8 cellular contexts compared by ENCODE assay signal in genomic region chr15:63234479-63234878, GRCh38. TPM values are rescaled to one million over a fixed set of nuclear protein-coding genes. Genes with fewer than 3 reads are reported as not detected.
DNase-seq lines count a peak whose midpoint lies in the region; ATAC-seq, FAIRE-seq and TF ChIP-seq lines count a peak whose summit lies in the region.

No MANE protein-coding gene starts in this region.

- no peaks in the 10 kb centered on the region for H3K27me3 Mint-ChIP-seq in stimulated activated naive CD8-positive, alpha-beta T cell treated with anti-CD3 and anti-CD28 coated beads, Interleukin-15, amount 100 ng/mL, for 72 hours

- H3K79me2 ChIP-seq in K562 (ENCODE audit: control insufficient read depth, insufficient read depth, low read length) (peaks cover 63% of the 10 kb centered on the region), HepG2 (ENCODE audit: insufficient read depth, low read length) (no peaks in the 10 kb centered on the region)

- no peaks in the 10 kb centered on the region for H3K9me1 ChIP-seq in K562 (ENCODE audit: control insufficient read depth, insufficient read depth, low read length)

- WGBS in K562 (ENCODE audit: insufficient coverage, low coverage, missing lambda C conversion rate): 73% methylated on average over 5 of the region's 5 CpGs
- WGBS in HepG2 (ENCODE audit: low lambda C conversion rate): 83% methylated on average over 5 of the region's 5 CpGs

- BruUV-seq in K562 (replicated peaks; lab: Mats Ljungman, UMichigan) (no TSS peak), HepG2 (replicated peaks; lab: Mats Ljungman, UMichigan) (no TSS peak)

- H3K4me3 Mint-ChIP-seq in stimulated activated naive CD8-positive, alpha-beta T cell treated with anti-CD3 and anti-CD28 coated beads, Interleukin-15, amount 100 ng/mL, for 72 hours: peak overlapping the region in 1 of 2 donors; percentile 24

- TF ChIP-seq EP300 in K562 (IDR thresholded peaks at IDR 0.05; ENCODE audit: low read length): no peak
- no peak for TF ChIP-seq EP300 in HepG2 (IDR thresholded peaks at IDR 0.05; ENCODE audit: low read depth in 2 of 2, low read length in 2 of 2)
- no peak for TF ChIP-seq EP300 in HepG2 (CRISPR knock-in tag; IDR thresholded peaks at IDR 0.05; ENCODE audit: borderline replicate concordance)

- peaks cover 90% of the 10 kb centered on the region for H3K4me1 Mint-ChIP-seq in stimulated activated naive CD8-positive, alpha-beta T cell treated with anti-CD3 and anti-CD28 coated beads, Interleukin-15, amount 100 ng/mL, for 72 hours

- TF ChIP-seq CTCF in K562 (IDR thresholded peaks at IDR 0.05 in 2 of 3, conservative IDR thresholded peaks at IDR 0.05 in 1 of 3; ENCODE audit: insufficient read depth in 2 of 3, low read depth in 1 of 3, low read length in 3 of 3) (no peak), HepG2 (CRISPR knock-in tag; IDR thresholded peaks at IDR 0.05) (no peak)

- no peaks in the 10 kb centered on the region for H3K9me3 ChIP-seq in K562 (replicated peaks; ENCODE audit: control insufficient read depth, insufficient read depth, low read depth, low read length)
- H3K9me3 ChIP-seq in HepG2 (ENCODE audit: low read length): no peaks in the 10 kb centered on the region

- H3K4me1 ChIP-seq in K562 (replicated peaks in 1 of 2; ENCODE audit: control insufficient read depth in 2 of 2, insufficient read depth in 2 of 2, low read length in 2 of 2): peaks cover 7 to 18% of the 10 kb centered on the region in 2 experiments
- peaks cover 23% of the 10 kb centered on the region for H3K4me1 ChIP-seq in HepG2 (ENCODE audit: insufficient read depth, low read length)

- no peak for TF ChIP-seq POLR2A in K562 (conservative IDR thresholded peaks at IDR 0.05)
- TF ChIP-seq POLR2A in HepG2 (IDR thresholded peaks at IDR 0.05; ENCODE audit: insufficient read depth in 1 of 2, low read depth in 2 of 2, low read length in 2 of 2): no peak
- TF ChIP-seq POLR2A in GM12892 (IDR thresholded peaks at IDR 0.05; ENCODE audit: low read depth, low read length): no peak

- H3K9me3 Mint-ChIP-seq in stimulated activated naive CD8-positive, alpha-beta T cell treated with anti-CD3 and anti-CD28 coated beads, Interleukin-15, amount 100 ng/mL, for 72 hours: no peaks in the 10 kb centered on the region

- intact Hi-C loops in K562 (cut with micrococcal nuclease) (no loop called here), HepG2 (cut with micrococcal nuclease; ENCODE audit: unreplicated experiment) (no loop called here)

- no peak for TF ChIP-seq RAD21 in K562 (CRISPR knock-in tag; conservative IDR thresholded peaks at IDR 0.05 in 1 of 2, IDR thresholded peaks at IDR 0.05 in 1 of 2)
- no peak for TF ChIP-seq RAD21 in HepG2 (CRISPR knock-in tag; IDR thresholded peaks at IDR 0.05)

- H3K9ac ChIP-seq in K562 (ENCODE audit: insufficient read depth in 1 of 2, low read depth in 2 of 2, low read length in 2 of 2): peak overlapping the region in 1 of 2 experiments; percentile 78; a peak in 1 of 4 replicates
- H3K9ac ChIP-seq in HepG2 (ENCODE audit: insufficient read depth, low read depth, low read length): no peak overlapping the region

- H3K27ac Mint-ChIP-seq in stimulated activated naive CD8-positive, alpha-beta T cell treated with anti-CD3 and anti-CD28 coated beads, Interleukin-15, amount 100 ng/mL, for 72 hours: peak overlapping the region; percentile 20 to 80

- H3K27ac ChIP-seq in K562 (ENCODE audit: extremely low read depth, low read depth, low read length): no peak overlapping the region; the same call in 2 of the 3 replicates
- no peak overlapping the region for H3K27ac ChIP-seq in HepG2 (ENCODE audit: extremely low read length, insufficient read depth, low read length)

- DNase-seq in HCEC 1CT (peak; percentile 38), K562 (ENCODE audit: extremely low read depth in 1 of 4, low spot score in 3 of 4) (no peak), HepG2 (ENCODE audit: low spot score) (no peak), GM12892 (ENCODE audit: insufficient read length) (no peak), Kasumi-1 (lab: John Stamatoyannopoulos, UW) (no peak)
- no peak for DNase-seq in stimulated activated naive CD8-positive, alpha-beta T cell treated with anti-CD3 and anti-CD28 coated beads, Interleukin-15, amount 100 ng/mL, for 72 hours
- no peak for DNase-seq in activated CD4-positive, CD25-positive, alpha-beta regulatory T cell (lab: John Stamatoyannopoulos, UW)
- no peak for DNase-seq in activated naive CD4-positive, alpha-beta T cell treated with anti-CD3 and anti-CD28 coated beads, Interleukin-2, amount 50 U/mL, for 16 hours

- POLR2A ChIA-PET in K562 (lab: Yijun Ruan, JAX): interaction anchor here (1.5 kb wide), 1 partner anchor 32 kb away, joined by 4 read pairs; no protein-coding TSS in a partner anchor
- POLR2A ChIA-PET in HepG2 (lab: Yijun Ruan, JAX): interaction anchor here (0.9 kb wide), 1 partner anchor 42 kb away, joined by 6 read pairs; no protein-coding TSS in a partner anchor

- no peak for FAIRE-seq in K562 (lab: Jason Lieb, UNC)
- no peak for FAIRE-seq in HepG2 (lab: Jason Lieb, UNC)
- FAIRE-seq in GM12892 (lab: Jason Lieb, UNC): no peak

- H3K4me3 ChIP-seq in K562 (no peak overlapping the region), HepG2 (replicated peaks in 1 of 3; ENCODE audit: insufficient read depth in 1 of 3, low read depth in 2 of 3, low read length in 3 of 3) (no peak overlapping the region)

- H3K36me3 ChIP-seq in K562 (ENCODE audit: control insufficient read depth, insufficient read depth, low read length) (0 out of 3 replicates have a peak, but pooled peaks cover 10% of the 10 kb centered on the region), HepG2 (replicated peaks in 1 of 2; ENCODE audit: control insufficient read depth in 1 of 2, insufficient read depth in 2 of 2, low read length in 2 of 2) (no peaks in the 10 kb centered on the region)

- no peak overlapping the region for H3K4me2 ChIP-seq in K562 (ENCODE audit: insufficient read depth, low read length)
- no peak overlapping the region for H3K4me2 ChIP-seq in HepG2 (ENCODE audit: low read depth, low read length)

- no peaks in the 10 kb centered on the region for H3K27me3 ChIP-seq in K562 (ENCODE audit: control insufficient read depth in 2 of 2, insufficient read depth in 2 of 2, low read length in 2 of 2)
- H3K27me3 ChIP-seq in HepG2 (ENCODE audit: control insufficient read depth in 1 of 2, insufficient read depth in 2 of 2, low read length in 2 of 2): no peaks in the 10 kb centered on the region

- ATAC-seq in K562: peak; percentile 47
- no peak for ATAC-seq in HepG2
- no peak for ATAC-seq in stimulated activated naive CD8-positive, alpha-beta T cell treated with anti-CD3 and anti-CD28 coated beads, Interleukin-15, amount 100 ng/mL, for 72 hours

- H2AFZ ChIP-seq in K562 (ENCODE audit: low read depth, low read length) (no peak overlapping the region), HepG2 (ENCODE audit: low read length) (no peak overlapping the region)

- CTCF ChIA-PET in K562 (lab: Yijun Ruan, JAX; ENCODE audit: low intra/inter-chr PET ratio): no interaction called here
- CTCF ChIA-PET in HepG2 (lab: Yijun Ruan, JAX; ENCODE audit: low intra/inter-chr PET ratio, low total read pairs): no interaction called here

- in situ Hi-C loops in K562 (cut with MboI) (no loop called here), HepG2 (cut with HindIII; ENCODE audit: extremely low pct_ligation_motif_present, low pct_unique_long_range_greater_than_20kb) (no loop called here)

- H4K20me1 ChIP-seq in K562 (replicated peaks; ENCODE audit: control insufficient read depth, insufficient read depth, low read length) (no peaks in the 10 kb centered on the region), HepG2 (ENCODE audit: insufficient read depth, low read length) (no peaks in the 10 kb centered on the region)

RNA-seq across cellular contexts. Expression of gene APH1B, which starts 42.9 kb away (rescaled TPM):
- total RNA-seq in K562 (2011; cell fraction: chromatin; rRNA removed; ENCODE audit: low replicate concordance): 10.5 and 13.7 TPM in 2 replicates
- total RNA-seq in K562 (2011; cell fraction: nucleolus; rRNA removed): 7.7 and 8.8 TPM in 2 replicates
- total RNA-seq in K562 (2011; cell fraction: nucleoplasm; rRNA removed): 13.9 and 14.7 TPM in 2 replicates
- 4.9 and 5.1 TPM in 2 replicates for total RNA-seq in K562 (2014; rRNA removed)
- total RNA-seq in K562 (2014; rRNA removed; fragmentation: Illumina TruSeq; extraction: Trizol): 9.0 and 9.1 TPM in 2 replicates
- 8.9 and 9.6 TPM in 2 replicates for total RNA-seq in K562 (2015; rRNA removed; fragmentation: Illumina TruSeq; extraction: Trizol)
- 9.7 and 10.6 TPM in 2 replicates for total RNA-seq in K562 (2021)
- 4.8 and 7.0 TPM in 2 replicates for polyA plus RNA-seq in K562 (2011; rRNA removed)
- polyA plus RNA-seq in K562 (2011; cell fraction: cytosol; rRNA removed): 3.0 and 3.2 TPM in 2 replicates
- polyA plus RNA-seq in K562 (2011; cell fraction: nucleus; rRNA removed): 7.9 and 9.8 TPM in 2 replicates
- 9.1 and 10.8 TPM in 2 replicates for polyA plus RNA-seq in K562 (2012)
- polyA plus RNA-seq in K562 (2014; fragmentation: Illumina TruSeq; extraction: Trizol): 6.1 and 6.9 TPM in 2 replicates
- polyA plus RNA-seq in K562 (2014; fragmentation: Nextera tagmentation; extraction: Ambion mirVana): 1 to 10 TPM; 7.0 to 8.7 TPM
- polyA plus RNA-seq in K562 (2014; rRNA removed): 6.8 and 7.3 TPM in 2 replicates
- 4.6 and 6.9 TPM in 2 replicates for polyA minus RNA-seq in K562 (2011; rRNA and poly(A)+ RNA removed)
- polyA minus RNA-seq in K562 (2011; cell fraction: cytosol; rRNA and poly(A)+ RNA removed): 3.6 and 8.8 TPM in 2 replicates
- 5.0 and 5.1 TPM in 2 replicates for polyA minus RNA-seq in K562 (2011; cell fraction: nucleus; rRNA and poly(A)+ RNA removed)
- 0.67 and 1.00 TPM in 2 replicates for total RNA-seq in HepG2 (2016; rRNA removed; fragmentation: Illumina TruSeq; extraction: Trizol)
- total RNA-seq in HepG2 (2016; cell fraction: cytosol; rRNA removed; fragmentation: Illumina TruSeq; extraction: Trizol; ENCODE audit: low read depth): 0.61 and 0.62 TPM in 2 replicates
- 0.58 and 2.0 TPM in 2 replicates for total RNA-seq in HepG2 (2016; cell fraction: insoluble cytoplasmic fraction; rRNA removed; fragmentation: Illumina TruSeq; extraction: Trizol)
- total RNA-seq in HepG2 (2016; cell fraction: membrane; rRNA removed; fragmentation: Illumina TruSeq; extraction: Trizol): 0.21 and 0.59 TPM in 2 replicates
- total RNA-seq in HepG2 (2016; cell fraction: nucleus; rRNA removed; fragmentation: Illumina TruSeq; extraction: Trizol): 1.5 and 2.3 TPM in 2 replicates
- polyA plus RNA-seq in HepG2 (2011; rRNA removed): 0.45 and 0.72 TPM in 2 replicates
- polyA plus RNA-seq in HepG2 (2011; cell fraction: cytosol; rRNA removed): 0.43 and 0.46 TPM in 2 replicates
- 0.97 and 1.0 TPM in 2 replicates for polyA plus RNA-seq in HepG2 (2011; cell fraction: nucleus; rRNA removed)
- 1.4 and 2.6 TPM in 2 replicates for polyA plus RNA-seq in HepG2 (2012)
- 0.47 and 0.48 TPM in 2 replicates for polyA plus RNA-seq in HepG2 (2016; cell fraction: cytosol; fragmentation: Illumina TruSeq; extraction: Trizol; ENCODE audit: low read depth)
- 0.56 and 0.86 TPM in 2 replicates for polyA plus RNA-seq in HepG2 (2016; cell fraction: insoluble cytoplasmic fraction; fragmentation: Illumina TruSeq; extraction: Trizol; ENCODE audit: low read depth)
- 0.24 and 0.55 TPM in 2 replicates for polyA plus RNA-seq in HepG2 (2016; cell fraction: membrane; fragmentation: Illumina TruSeq; extraction: Trizol; ENCODE audit: low read depth)
- polyA plus RNA-seq in HepG2 (2016; cell fraction: nucleus; fragmentation: Illumina TruSeq; extraction: Trizol; ENCODE audit: insufficient read depth, low read depth): 3.0 and 3.3 TPM in 2 replicates
- polyA minus RNA-seq in HepG2 (2011; rRNA and poly(A)+ RNA removed; ENCODE audit: low replicate concordance): 0.23 and 0.82 TPM in 2 replicates
- polyA minus RNA-seq in HepG2 (2011; cell fraction: cytosol; rRNA and poly(A)+ RNA removed): 0.89 and 1.3 TPM in 2 replicates
- polyA minus RNA-seq in HepG2 (2011; cell fraction: nucleus; rRNA and poly(A)+ RNA removed): 2.3 and 4.4 TPM in 2 replicates
- 10.3 TPM for polyA plus RNA-seq in GM12892 (2012; ENCODE audit: missing spikeins)

RNA-seq across cellular contexts. Expression of gene RAB8B, which starts 45.1 kb away (rescaled TPM):
- 10.7 and 17.8 TPM in 2 replicates for total RNA-seq in K562 (2011; cell fraction: chromatin; rRNA removed; ENCODE audit: low replicate concordance)
- 5.3 and 7.3 TPM in 2 replicates for total RNA-seq in K562 (2011; cell fraction: nucleolus; rRNA removed)
- total RNA-seq in K562 (2011; cell fraction: nucleoplasm; rRNA removed): 10.6 and 18.9 TPM in 2 replicates
- total RNA-seq in K562 (2014; rRNA removed) (23.6 and 24.6 TPM in 2 replicates), K562 (2014; rRNA removed; fragmentation: Illumina TruSeq; extraction: Trizol) (28.9 and 33.9 TPM in 2 replicates), K562 (2015; rRNA removed; fragmentation: Illumina TruSeq; extraction: Trizol) (30.8 and 32.1 TPM in 2 replicates), K562 (2021) (24.2 and 27.3 TPM in 2 replicates), HepG2 (2016; rRNA removed; fragmentation: Illumina TruSeq; extraction: Trizol) (14.2 and 20.4 TPM in 2 replicates)
- polyA plus RNA-seq in K562 (2011; rRNA removed) (13.2 and 21.5 TPM in 2 replicates), K562 (2014; fragmentation: Illumina TruSeq; extraction: Trizol) (20.5 and 30.0 TPM in 2 replicates), K562 (2014; fragmentation: Nextera tagmentation; extraction: Ambion mirVana) (10 to 100 TPM in 1 of 2 experiments, 1 to 10 TPM in 1; 7.8 to 12.1 TPM), K562 (2014; rRNA removed) (17.4 and 17.6 TPM in 2 replicates), HepG2 (2011; rRNA removed) (4.7 and 6.8 TPM in 2 replicates)
- 4.1 and 7.1 TPM in 2 replicates for polyA plus RNA-seq in K562 (2011; cell fraction: cytosol; rRNA removed)
- polyA plus RNA-seq in K562 (2011; cell fraction: nucleus; rRNA removed): 12.5 and 14.7 TPM in 2 replicates
- 12.2 and 30.2 TPM in 2 replicates for polyA plus RNA-seq in K562 (2012)
- 48.4 and 52.6 TPM in 2 replicates for polyA minus RNA-seq in K562 (2011; rRNA and poly(A)+ RNA removed)
- polyA minus RNA-seq in K562 (2011; cell fraction: cytosol; rRNA and poly(A)+ RNA removed): 36.9 and 49.1 TPM in 2 replicates
- 6.1 and 10.1 TPM in 2 replicates for polyA minus RNA-seq in K562 (2011; cell fraction: nucleus; rRNA and poly(A)+ RNA removed)
- total RNA-seq in HepG2 (2016; cell fraction: cytosol; rRNA removed; fragmentation: Illumina TruSeq; extraction: Trizol; ENCODE audit: low read depth): 0.79 and 1.7 TPM in 2 replicates
- 14.3 and 23.1 TPM in 2 replicates for total RNA-seq in HepG2 (2016; cell fraction: insoluble cytoplasmic fraction; rRNA removed; fragmentation: Illumina TruSeq; extraction: Trizol)
- 4.1 and 5.5 TPM in 2 replicates for total RNA-seq in HepG2 (2016; cell fraction: membrane; rRNA removed; fragmentation: Illumina TruSeq; extraction: Trizol)
- total RNA-seq in HepG2 (2016; cell fraction: nucleus; rRNA removed; fragmentation: Illumina TruSeq; extraction: Trizol): 7.3 and 8.0 TPM in 2 replicates
- 2.3 and 3.5 TPM in 2 replicates for polyA plus RNA-seq in HepG2 (2011; cell fraction: cytosol; rRNA removed)
- 3.0 TPM in 2 replicates for polyA plus RNA-seq in HepG2 (2011; cell fraction: nucleus; rRNA removed)
- 5.3 and 8.5 TPM in 2 replicates for polyA plus RNA-seq in HepG2 (2012)
- 1.4 and 1.5 TPM in 2 replicates for polyA plus RNA-seq in HepG2 (2016; cell fraction: cytosol; fragmentation: Illumina TruSeq; extraction: Trizol; ENCODE audit: low read depth)
- polyA plus RNA-seq in HepG2 (2016; cell fraction: insoluble cytoplasmic fraction; fragmentation: Illumina TruSeq; extraction: Trizol; ENCODE audit: low read depth): 11.3 and 13.5 TPM in 2 replicates
- polyA plus RNA-seq in HepG2 (2016; cell fraction: membrane; fragmentation: Illumina TruSeq; extraction: Trizol; ENCODE audit: low read depth): 2.8 and 2.9 TPM in 2 replicates
- polyA plus RNA-seq in HepG2 (2016; cell fraction: nucleus; fragmentation: Illumina TruSeq; extraction: Trizol; ENCODE audit: insufficient read depth, low read depth): 7.1 and 7.6 TPM in 2 replicates
- 4.8 and 5.9 TPM in 2 replicates for polyA minus RNA-seq in HepG2 (2011; rRNA and poly(A)+ RNA removed; ENCODE audit: low replicate concordance)
- polyA minus RNA-seq in HepG2 (2011; cell fraction: cytosol; rRNA and poly(A)+ RNA removed): 22.2 and 22.6 TPM in 2 replicates
- polyA minus RNA-seq in HepG2 (2011; cell fraction: nucleus; rRNA and poly(A)+ RNA removed): 5.2 and 8.2 TPM in 2 replicates
- 73.7 TPM for polyA plus RNA-seq in GM12892 (2012; ENCODE audit: missing spikeins)
